In genomic region chr13:98198683-98199082, GRCh38 we compare ENCODE assay signal across 1 cellular context.
TF ChIP-seq lines count a peak whose summit lies in the region.

No MANE protein-coding gene starts in this region.

TF ChIP-seq in GM23338, 12 proteins besides CTCF, POLR2A, EP300 and RAD21 (continued from another document):
- TF ChIP-seq ZNF462 (CRISPR knock-in tag; IDR thresholded peaks at IDR 0.05) (no peak), POLR2AphosphoS5 (IDR thresholded peaks at IDR 0.05; ENCODE audit: low read depth) (no peak), REST (IDR thresholded peaks at IDR 0.05; ENCODE audit: unreplicated experiment) (no peak), EZH2 (IDR thresholded peaks at IDR 0.05; ENCODE audit: low read depth, unreplicated experiment) (no peak), JUNB (IDR thresholded peaks at IDR 0.05; ENCODE audit: unreplicated experiment) (no peak), CREB1 (CRISPR knock-in tag; IDR thresholded peaks at IDR 0.05; ENCODE audit: low read depth) (no peak), STAT1 (IDR thresholded peaks at IDR 0.05; ENCODE audit: unreplicated experiment) (no peak)
